9 cellular contexts compared by ENCODE assay signal in genomic region chr3:190345027-190345821, GRCh38. TPM values are rescaled to one million over a fixed set of nuclear protein-coding genes. Genes with fewer than 3 reads are reported as not detected.
DNase-seq lines count a peak whose midpoint lies in the region; ATAC-seq and TF ChIP-seq lines count a peak whose summit lies in the region.
"Had no signal": no experiment of that assay in that cellular context is flagged by ENCODE, and none has a peak within 500 bp of the region (broad histone marks: within the 10 kb centered on the region; RNA-seq: fewer than 3 reads in every experiment).

No MANE protein-coding gene starts in this region.

- intact Hi-C loops in colonic mucosa (cut with DNase I), result no loop called here

- peak; percentile 98 for DNase-seq in ACHN
- peak; percentile 66 for DNase-seq in MG63
- no peak for DNase-seq in colonic mucosa
- DNase-seq in lung (ENCODE audit: low spot score), result no peak
- DNase-seq in putamen (ENCODE audit: low spot score), result no peak
- DNase-seq: DND-41 had no signal

- H3K9ac ChIP-seq in colonic mucosa (ENCODE audit: low read depth in 2 of 2, low read length in 2 of 2), result peak overlapping the region in 1 of 2 donors; percentile 38

- H3K4me1 ChIP-seq in colonic mucosa (no peaks in the 10 kb centered on the region), lung (ENCODE audit: control insufficient read depth in 2 of 2, insufficient read depth in 2 of 2, low read length in 2 of 2) (peaks cover 0 to 4% of the 10 kb centered on the region in 2 donors)

- 12 to 41% methylated on average over 4 of the region's 4 CpGs for WGBS in lung, 2 donors

- H3K9me3 ChIP-seq in MG63 (peaks cover 5% of the 10 kb centered on the region; the same call in 1 of the 2 replicates), colonic mucosa (no peaks in the 10 kb centered on the region), lung (ENCODE audit: control insufficient read depth in 2 of 2, insufficient read depth in 1 of 2, low read length in 1 of 2) (no peaks in the 10 kb centered on the region)

- H3K36me3 ChIP-seq in MG63, result no peaks in the 10 kb centered on the region
- H3K36me3 ChIP-seq in colonic mucosa, result no peaks in the 10 kb centered on the region
- no peaks in the 10 kb centered on the region for H3K36me3 ChIP-seq in lung (ENCODE audit: control insufficient read depth in 2 of 2, insufficient read depth in 2 of 2, low read length in 2 of 2)

- TF ChIP-seq CTCF in colonic mucosa (IDR thresholded peaks at IDR 0.05) (no peak), lung (IDR thresholded peaks at IDR 0.05; ENCODE audit: control extremely low read depth, extremely low read depth) (no peak)

- ATAC-seq in lung (ENCODE audit: insufficient read depth, low FRiP score), result peak; percentile 73
- ATAC-seq in GM19397 (IDR thresholded peaks at IDR 0.05; ENCODE audit: unreplicated experiment), result no peak
- no peak for ATAC-seq in HG03095 (IDR thresholded peaks at IDR 0.05; ENCODE audit: unreplicated experiment)
- ATAC-seq in HG03571 (IDR thresholded peaks at IDR 0.05; ENCODE audit: unreplicated experiment), result no peak

- H3K27ac ChIP-seq in colonic mucosa, result peak overlapping the region; percentile 55
- peak overlapping the region; percentile 9 to 77 for H3K27ac ChIP-seq in lung (ENCODE audit: low read depth in 1 of 2, low read length in 1 of 2)

- in situ Hi-C loops in ACHN (cut with HindIII; ENCODE audit: low pct_ligation_motif_present, low pct_unique_long_range_greater_than_20kb, low sequenced_read_pairs), result no loop called here

- H3K27me3 ChIP-seq in MG63 (no peaks in the 10 kb centered on the region), colonic mucosa (no peaks in the 10 kb centered on the region), lung (ENCODE audit: control insufficient read depth, insufficient read depth) (no peaks in the 10 kb centered on the region)

- H3K4me3 ChIP-seq in MG63 (peak overlapping the region; percentile 22), colonic mucosa (no peak overlapping the region), lung (no peak overlapping the region)

RNA-seq across cellular contexts. Expression of gene CLDN1, which starts 23.0 kb away (rescaled TPM):
- 1.3 and 4.0 TPM in 2 replicates for total RNA-seq in MG63 (2014; rRNA removed; shearing (Covaris generic); ENCODE audit: low replicate concordance)
- total RNA-seq in colonic mucosa (1 to 10 TPM; 2.2 to 2.4 TPM), lung (10 to 100 TPM in 1 of 2 donors, 1 to 10 TPM in 1; 7.1 to 29.8 TPM)
- 10 to 100 TPM; 12.6 to 14.2 TPM for polyA plus RNA-seq in lung

RNA-seq across cellular contexts. Expression of gene CLDN16, which starts 42.7 kb away (rescaled TPM):
- total RNA-seq in MG63 (2014; rRNA removed; shearing (Covaris generic); ENCODE audit: low replicate concordance), result not detected in 2 replicates
- total RNA-seq in colonic mucosa (not detected), lung (1 to 10 TPM in 1 of 2 donors, under 1 TPM in 1; 0.26 to 2.0 TPM)
- under 1 TPM; 0.16 to 0.65 TPM for polyA plus RNA-seq in lung

Comparison
In these comparisons a context has a peak if more than half of its experiments do, and no peak if none do; other contexts are left out.
1. DNase-seq: peak in ACHN (single experiment) and MG63 (single experiment); none in colonic mucosa (single experiment), lung (single experiment) and putamen (single experiment).